Comparison of ENCODE assay signal across 8 cellular contexts in the genomic region with DNA sequence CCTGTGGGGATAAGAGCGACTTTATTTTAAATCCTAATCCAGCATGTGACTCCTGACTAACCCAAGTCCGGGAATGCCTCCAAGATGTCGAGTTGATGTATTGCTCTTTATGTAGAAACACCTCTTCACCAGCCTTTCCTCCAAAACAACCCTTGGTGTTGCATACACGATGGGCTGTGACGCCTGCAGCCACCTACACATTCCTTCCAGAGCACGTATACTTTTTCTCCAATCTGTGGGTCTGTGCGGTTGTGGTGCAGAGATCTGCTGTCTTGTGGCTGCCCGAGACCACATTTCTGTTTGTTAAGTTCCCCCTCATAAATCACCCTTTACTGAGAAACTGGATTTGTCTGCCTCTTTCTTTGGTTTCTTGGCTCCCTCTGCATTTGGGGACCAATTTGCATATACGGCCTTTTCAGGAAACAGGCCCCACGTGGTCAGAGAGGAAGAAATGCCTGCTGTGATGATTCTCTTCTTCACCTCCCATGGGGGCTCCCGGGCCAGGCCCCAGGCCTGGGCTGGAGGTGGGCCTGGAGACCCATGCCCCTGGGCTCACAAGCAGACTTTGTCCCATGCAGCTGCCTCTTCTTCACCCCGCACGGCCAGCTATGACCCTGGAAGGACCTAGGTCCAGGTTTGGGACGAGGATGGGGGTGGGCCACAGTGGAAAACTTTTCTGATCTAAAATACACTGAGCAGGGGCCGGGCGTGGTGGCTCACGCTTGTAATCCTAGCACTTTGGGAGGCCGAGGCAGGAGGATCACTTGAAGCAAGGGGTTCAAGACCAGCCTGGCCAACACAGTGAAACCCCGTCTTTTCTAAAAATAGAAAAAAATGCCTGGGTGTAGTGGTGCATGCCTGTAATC.
A peak's percentile ranks its signal among the peaks of the same experiment; 100 is the strongest.
DNase-seq lines count a peak whose midpoint lies in the region; ATAC-seq and TF ChIP-seq lines count a peak whose summit lies in the region.

No MANE protein-coding gene starts in this region.

- no peak overlapping the region for H3K4me3 ChIP-seq in DOHH2 (ENCODE audit: low read length)

- peaks cover 15% of the 10 kb centered on the region for H3K27me3 ChIP-seq in DOHH2 (ENCODE audit: control insufficient read depth, low read length)

- peaks cover 11% of the 10 kb centered on the region for H3K4me1 ChIP-seq in DOHH2 (ENCODE audit: control insufficient read depth, low read length)

- H3K4me1 Mint-ChIP-seq in activated naive CD8-positive, alpha-beta T cell treated with anti-CD3 and anti-CD28 coated beads, Interleukin-2, amount 50 U/mL, for 24 hours = peaks cover 72% of the 10 kb centered on the region

- H3K9me3 ChIP-seq in DOHH2 (ENCODE audit: control insufficient read depth, insufficient read depth, low read length) = no peaks in the 10 kb centered on the region

- H3F3A ChIP-seq in DOHH2 (ENCODE audit: control insufficient read depth, insufficient read depth) = no peaks in the 10 kb centered on the region

- no peaks in the 10 kb centered on the region for H3K9me3 Mint-ChIP-seq in activated naive CD8-positive, alpha-beta T cell treated with anti-CD3 and anti-CD28 coated beads, Interleukin-2, amount 50 U/mL, for 24 hours

- DNase-seq in GOT3 (lab: John Stamatoyannopoulos, UW) (peak; percentile 74), NCI-H446 (lab: John Stamatoyannopoulos, UW) (peak; percentile 36 to 70), left kidney (ENCODE audit: low read depth, low spot score) (peak; percentile 86), NCI-H1105 treated with DMSO at 0.1 percent for 48 hours (lab: John Stamatoyannopoulos, UW) (no peak)
- peak; percentile 82 for DNase-seq in activated naive CD8-positive, alpha-beta T cell treated with anti-CD3 and anti-CD28 coated beads, Interleukin-2, amount 50 U/mL, for 24 hours
- DNase-seq in stimulated activated CD8-positive, alpha-beta memory T cell treated with anti-CD3 and anti-CD28 coated beads, Interleukin-4, amount 100 ng/mL, for 48 hours = peak; percentile 87

- ATAC-seq in activated naive CD8-positive, alpha-beta T cell treated with anti-CD3 and anti-CD28 coated beads, Interleukin-2, amount 50 U/mL, for 24 hours = peak; percentile 80
- ATAC-seq in HG03159 (IDR thresholded peaks at IDR 0.05; ENCODE audit: unreplicated experiment) = no peak

- H3K36me3 Mint-ChIP-seq in activated naive CD8-positive, alpha-beta T cell treated with anti-CD3 and anti-CD28 coated beads, Interleukin-2, amount 50 U/mL, for 24 hours (ENCODE audit: low read depth) = peaks cover 3% of the 10 kb centered on the region

- no peaks in the 10 kb centered on the region for H3K79me2 ChIP-seq in DOHH2 (ENCODE audit: control insufficient read depth, low read length)

- H4K20me1 ChIP-seq in DOHH2 (ENCODE audit: control insufficient read depth, insufficient read depth, low read depth, low read length) = no peaks in the 10 kb centered on the region

- H3K27me3 Mint-ChIP-seq in activated naive CD8-positive, alpha-beta T cell treated with anti-CD3 and anti-CD28 coated beads, Interleukin-2, amount 50 U/mL, for 24 hours = peaks cover 25% of the 10 kb centered on the region

- H3K9me2 ChIP-seq in DOHH2 (replicated peaks; ENCODE audit: control insufficient read depth, low read length) = no peaks in the 10 kb centered on the region

- peak overlapping the region; percentile 75 for H3K4me3 Mint-ChIP-seq in activated naive CD8-positive, alpha-beta T cell treated with anti-CD3 and anti-CD28 coated beads, Interleukin-2, amount 50 U/mL, for 24 hours

- TF ChIP-seq CTCF in DOHH2 (IDR thresholded peaks at IDR 0.05; ENCODE audit: low read depth, low read length, poor library complexity, severe bottlenecking) = no peak

- H3K4me2 ChIP-seq in DOHH2 (ENCODE audit: low read length) = peak overlapping the region; percentile 38; the same call in 1 of the 2 replicates

- no peaks in the 10 kb centered on the region for H3K36me3 ChIP-seq in DOHH2 (ENCODE audit: control insufficient read depth, low read length)

- peak overlapping the region; percentile 97 for H3K27ac Mint-ChIP-seq in activated naive CD8-positive, alpha-beta T cell treated with anti-CD3 and anti-CD28 coated beads, Interleukin-2, amount 50 U/mL, for 24 hours

- no peak overlapping the region for H3K27ac ChIP-seq in DOHH2 (ENCODE audit: low read depth, low read length)
